In genomic region chr10:71788954-71789353, GRCh38 we compare ENCODE assay signal across 1 cellular context.
TF ChIP-seq lines count a peak whose summit lies in the region.

No MANE protein-coding gene starts in this region.

TF ChIP-seq in IMR-90, 13 proteins besides CTCF, POLR2A, EP300 and RAD21 (continued from another document):
- TF ChIP-seq ELK1 (IDR thresholded peaks at IDR 0.05; ENCODE audit: borderline replicate concordance, low read depth, low read length) = no peak
- no peak for TF ChIP-seq CEBPB (IDR thresholded peaks at IDR 0.05; ENCODE audit: low read depth, low read length)
- no peak for TF ChIP-seq RCOR1 (IDR thresholded peaks at IDR 0.05; ENCODE audit: insufficient replicate concordance, low read length)
- TF ChIP-seq FOS (IDR thresholded peaks at IDR 0.05; ENCODE audit: low read depth, low read length) = no peak
- no peak for TF ChIP-seq RFX5 (IDR thresholded peaks at IDR 0.05; ENCODE audit: low read depth, low read length)
- TF ChIP-seq BHLHE40 (IDR thresholded peaks at IDR 0.05; ENCODE audit: low read depth, low read length) = no peak
- no peak for TF ChIP-seq NFE2L2 (IDR thresholded peaks at IDR 0.05; ENCODE audit: low read depth, low read length)
- no peak for TF ChIP-seq MAFK (IDR thresholded peaks at IDR 0.05; ENCODE audit: low read depth, low read length)
- TF ChIP-seq CHD1 (IDR thresholded peaks at IDR 0.05; ENCODE audit: low read depth, low read length) = no peak
- no peak for TF ChIP-seq USF2 (IDR thresholded peaks at IDR 0.05; ENCODE audit: low read depth, low read length)
